In genomic region chr2:241188386-241189092, GRCh38 we compare ENCODE assay signal across 18 cellular contexts. TPM values are rescaled to one million over a fixed set of nuclear protein-coding genes. Genes with fewer than 3 reads are reported as not detected.
DNase-seq lines count a peak whose midpoint lies in the region; ATAC-seq, FAIRE-seq and TF ChIP-seq lines count a peak whose summit lies in the region.
"Had no signal": no experiment of that assay in that cellular context is flagged by ENCODE, and none has a peak within 500 bp of the region (broad histone marks: within the 10 kb centered on the region; RNA-seq: fewer than 3 reads in every experiment).

Gene ANO7 (plus strand): TSS chr2:241188677. CDS start chr2:241190064, 1,387 bp downstream.

- H3K27ac Mint-ChIP-seq in natural killer cell treated with Interleukin-12 subunit alpha and Interleukin-12 subunit beta and Interleukin-15 and Interleukin-18, amount 100 ng/mL, for 72 hours = no peak within 1 kb of the TSS
- H3K27ac Mint-ChIP-seq in natural killer cell = no peak within 1 kb of the TSS
- no peak within 1 kb of the TSS for H3K27ac Mint-ChIP-seq in activated CD4-positive, alpha-beta T cell treated with anti-CD3 and anti-CD28 coated beads, Interleukin-2, amount 10 ng/mL, durations not matched to agents 7 days and 5 days
- H3K27ac Mint-ChIP-seq: activated CD8-positive, alpha-beta T cell treated with anti-CD3 and anti-CD28 coated beads, Interleukin-2, amount 10 ng/mL, durations not matched to agents 7 days and 5 days; progenitor cell of endocrine pancreas; type B pancreatic cell had no signal

- no peaks in the 10 kb centered on the region for H3K9me3 ChIP-seq in OCI-LY3 (ENCODE audit: insufficient read depth, low read length)
- no peaks in the 10 kb centered on the region for H3K9me3 ChIP-seq in kidney (ENCODE audit: control insufficient read depth in 1 of 2, low read length in 2 of 2)
- no peaks in the 10 kb centered on the region for H3K9me3 ChIP-seq in upper lobe of right lung

- no peak for FAIRE-seq in kidney (lab: Jason Lieb, UNC)
- FAIRE-seq: astrocyte had no signal

- peak; percentile 44 for DNase-seq in natural killer cell treated with Interleukin-12 subunit alpha and Interleukin-12 subunit beta and Interleukin-15 and Interleukin-18, amount 100 ng/mL, for 72 hours (ENCODE audit: low spot score)
- DNase-seq in natural killer cell = no peak
- peak; percentile 72 for DNase-seq in kidney
- DNase-seq in upper lobe of right lung = peak; percentile 64
- no peak for DNase-seq in effector CD8-positive, alpha-beta T cell (lab: John Stamatoyannopoulos, UW)
- DNase-seq in activated CD4-positive, alpha-beta T cell treated with anti-CD3 and anti-CD28 coated beads, Interleukin-2, amount 10 ng/mL, durations not matched to agents 7 days and 5 days = no peak
- DNase-seq: activated CD8-positive, alpha-beta T cell treated with anti-CD3 and anti-CD28 coated beads, Interleukin-2, amount 10 ng/mL, durations not matched to agents 7 days and 5 days; activated effector memory CD4-positive, alpha-beta T cell treated with Interleukin-2 at 50 U/mL for 16 hours; DND-41; dorsolateral prefrontal cortex; foreskin fibroblast; NCI-H2171 had no signal

- ATAC-seq in natural killer cell treated with Interleukin-12 subunit alpha and Interleukin-12 subunit beta and Interleukin-15 and Interleukin-18, amount 100 ng/mL, for 72 hours = peak in 1 of 2 donors; percentile 46
- ATAC-seq in natural killer cell = no peak
- ATAC-seq in upper lobe of right lung = peak; percentile 48
- no peak; the same call in 2 of the 3 replicates for ATAC-seq in SK-N-SH treated with all-trans-retinoic acid at 6 μM for 48 hours
- ATAC-seq: activated CD8-positive, alpha-beta T cell treated with anti-CD3 and anti-CD28 coated beads, Interleukin-2, amount 10 ng/mL, durations not matched to agents 7 days and 5 days had no signal

- intact Hi-C loops in natural killer cell (cut with micrococcal nuclease) = no loop called here
- intact Hi-C loops in kidney (cut with DNase I) = no loop called here
- intact Hi-C loops in upper lobe of right lung (cut with DNase I) = no loop called here

- no peaks in the 10 kb centered on the region for H3K36me3 ChIP-seq in OCI-LY3 (replicated peaks; ENCODE audit: low read depth, low read length)
- no peaks in the 10 kb centered on the region for H3K36me3 ChIP-seq in kidney (ENCODE audit: control insufficient read depth in 1 of 2, insufficient read depth in 2 of 2, low read length in 2 of 2)
- H3K36me3 ChIP-seq in upper lobe of right lung = peaks cover 5% of the 10 kb centered on the region

- H3K27me3 ChIP-seq in OCI-LY3 (ENCODE audit: low read depth, low read length) (no peaks in the 10 kb centered on the region), upper lobe of right lung (no peaks in the 10 kb centered on the region)
- H3K27me3 ChIP-seq: dorsolateral prefrontal cortex had no signal

- POLR2A ChIA-PET in activated CD4-positive, alpha-beta T cell treated with anti-CD3 and anti-CD28 coated beads, Interleukin-2, amount 10 ng/mL, durations not matched to agents 7 days and 5 days (lab: Charles Lee) = no interaction called here

- H3K36me3 Mint-ChIP-seq in natural killer cell treated with Interleukin-12 subunit alpha and Interleukin-12 subunit beta and Interleukin-15 and Interleukin-18, amount 100 ng/mL, for 72 hours = no peaks in the 10 kb centered on the region
- H3K36me3 Mint-ChIP-seq in natural killer cell = no peaks in the 10 kb centered on the region
- H3K36me3 Mint-ChIP-seq in activated CD4-positive, alpha-beta T cell treated with anti-CD3 and anti-CD28 coated beads, Interleukin-2, amount 10 ng/mL, durations not matched to agents 7 days and 5 days (ENCODE audit: low read depth) = no peaks in the 10 kb centered on the region
- H3K36me3 Mint-ChIP-seq: type B pancreatic cell had no signal

- no peaks in the 10 kb centered on the region for H3K27me3 Mint-ChIP-seq in natural killer cell treated with Interleukin-12 subunit alpha and Interleukin-12 subunit beta and Interleukin-15 and Interleukin-18, amount 100 ng/mL, for 72 hours
- H3K27me3 Mint-ChIP-seq in natural killer cell (ENCODE audit: low read depth in 2 of 2) = no peaks in the 10 kb centered on the region
- no peaks in the 10 kb centered on the region for H3K27me3 Mint-ChIP-seq in activated CD4-positive, alpha-beta T cell treated with anti-CD3 and anti-CD28 coated beads, Interleukin-2, amount 10 ng/mL, durations not matched to agents 7 days and 5 days
- H3K27me3 Mint-ChIP-seq: progenitor cell of endocrine pancreas, type B pancreatic cell had no signal

- H3K4me1 Mint-ChIP-seq in natural killer cell treated with Interleukin-12 subunit alpha and Interleukin-12 subunit beta and Interleukin-15 and Interleukin-18, amount 100 ng/mL, for 72 hours (ENCODE audit: low read depth in 2 of 2) = no peaks in the 10 kb centered on the region
- H3K4me1 Mint-ChIP-seq in natural killer cell = no peaks in the 10 kb centered on the region
- no peaks in the 10 kb centered on the region for H3K4me1 Mint-ChIP-seq in activated CD4-positive, alpha-beta T cell treated with anti-CD3 and anti-CD28 coated beads, Interleukin-2, amount 10 ng/mL, durations not matched to agents 7 days and 5 days

- H3K9ac ChIP-seq in OCI-LY3 (ENCODE audit: low read length) (peak within 1 kb of the TSS; percentile 24), kidney (ENCODE audit: low read length in 2 of 2) (no peak within 1 kb of the TSS)
- H3K9ac ChIP-seq: KMS-11 had no signal

- no peaks in the 10 kb centered on the region for H4K20me1 ChIP-seq in OCI-LY3 (ENCODE audit: insufficient read depth, low read length)

- no peak for TF ChIP-seq CTCF in natural killer cell (IDR thresholded peaks at IDR 0.05)
- no peak for TF ChIP-seq CTCF in OCI-LY3 (IDR thresholded peaks at IDR 0.05; ENCODE audit: low read depth, low read length)
- no peak for TF ChIP-seq CTCF in kidney (IDR thresholded peaks at IDR 0.05; ENCODE audit: borderline replicate concordance, extremely low read depth, insufficient read depth)
- no peak for TF ChIP-seq CTCF in upper lobe of right lung (IDR thresholded peaks at IDR 0.05)

- H3K4me3 ChIP-seq in OCI-LY3 (ENCODE audit: low read length) (peak within 1 kb of the TSS; percentile 67), kidney (ENCODE audit: low read length in 2 of 2) (no peak within 1 kb of the TSS), upper lobe of right lung (no peak within 1 kb of the TSS)
- H3K4me3 ChIP-seq: dorsolateral prefrontal cortex had no signal

- H3K4me3 Mint-ChIP-seq in natural killer cell treated with Interleukin-12 subunit alpha and Interleukin-12 subunit beta and Interleukin-15 and Interleukin-18, amount 100 ng/mL, for 72 hours = no peak within 1 kb of the TSS
- H3K4me3 Mint-ChIP-seq in natural killer cell = no peak within 1 kb of the TSS
- no peak within 1 kb of the TSS for H3K4me3 Mint-ChIP-seq in activated CD4-positive, alpha-beta T cell treated with anti-CD3 and anti-CD28 coated beads, Interleukin-2, amount 10 ng/mL, durations not matched to agents 7 days and 5 days
- H3K4me3 Mint-ChIP-seq: activated CD8-positive, alpha-beta T cell treated with anti-CD3 and anti-CD28 coated beads, Interleukin-2, amount 10 ng/mL, durations not matched to agents 7 days and 5 days; type B pancreatic cell had no signal

- H3K9me3 Mint-ChIP-seq in natural killer cell treated with Interleukin-12 subunit alpha and Interleukin-12 subunit beta and Interleukin-15 and Interleukin-18, amount 100 ng/mL, for 72 hours = no peaks in the 10 kb centered on the region
- no peaks in the 10 kb centered on the region for H3K9me3 Mint-ChIP-seq in natural killer cell
- H3K9me3 Mint-ChIP-seq in activated CD4-positive, alpha-beta T cell treated with anti-CD3 and anti-CD28 coated beads, Interleukin-2, amount 10 ng/mL, durations not matched to agents 7 days and 5 days = no peaks in the 10 kb centered on the region
- H3K9me3 Mint-ChIP-seq: type B pancreatic cell had no signal

- H3K4me2 ChIP-seq in OCI-LY3 (ENCODE audit: low read length) = peak within 1 kb of the TSS; percentile 72
- H3K4me2 ChIP-seq: KMS-11 had no signal

- H3K79me2 ChIP-seq in OCI-LY3 (ENCODE audit: low read length) = no peaks in the 10 kb centered on the region

- H2AFZ ChIP-seq in OCI-LY3 (ENCODE audit: low read depth, low read length) = peak within 1 kb of the TSS; percentile 74; the same call in 1 of the 2 replicates

- CTCF ChIA-PET in activated CD4-positive, alpha-beta T cell treated with anti-CD3 and anti-CD28 coated beads, Interleukin-2, amount 10 ng/mL, durations not matched to agents 7 days and 5 days (lab: Charles Lee) = interaction anchor here (0.6 to 1.4 kb wide), 3 partner anchors 8 to 49 kb away, joined by 3 to 4 read pairs (median 3); no protein-coding TSS in a partner anchor

- H3K27ac ChIP-seq in OCI-LY3 (ENCODE audit: low read length) (no peak within 1 kb of the TSS), kidney (ENCODE audit: low read depth in 2 of 2, low read length in 2 of 2) (no peak within 1 kb of the TSS), upper lobe of right lung (no peak within 1 kb of the TSS)
- H3K27ac ChIP-seq: dorsolateral prefrontal cortex, KMS-11 had no signal

- H3K4me1 ChIP-seq in OCI-LY3 (ENCODE audit: low read length) = peaks cover 10% of the 10 kb centered on the region
- no peaks in the 10 kb centered on the region for H3K4me1 ChIP-seq in kidney (ENCODE audit: control insufficient read depth in 1 of 2, insufficient read depth in 1 of 2, low read depth in 1 of 2, low read length in 2 of 2)
- H3K4me1 ChIP-seq in upper lobe of right lung = no peaks in the 10 kb centered on the region

TF ChIP-seq in SK-N-SH treated with all-trans-retinoic acid at 6 μM for 48 hours, 23 proteins besides CTCF, POLR2A, EP300 and RAD21:
- TF ChIP-seq BACH2 (CRISPR knock-in tag; IDR thresholded peaks at IDR 0.05; ENCODE audit: borderline replicate concordance) = no peak
- TF ChIP-seq ARNTL (CRISPR knock-in tag; IDR thresholded peaks at IDR 0.05; ENCODE audit: borderline replicate concordance, low read depth) = no peak
- no peak for TF ChIP-seq RARB (CRISPR knock-in tag; IDR thresholded peaks at IDR 0.05)
- TF ChIP-seq SNAI2 (CRISPR knock-in tag; IDR thresholded peaks at IDR 0.05) = no peak
- no peak for TF ChIP-seq ZNF8 (CRISPR knock-in tag; IDR thresholded peaks at IDR 0.05)
TF ChIP-seq in SK-N-SH treated with all-trans-retinoic acid at 6 μM for 48 hours: peak in this region for 0.

RNA-seq across cellular contexts. Expression of gene ANO7, which starts in this region (rescaled TPM):
- 1 to 10 TPM; 2.8 to 7.1 TPM for total RNA-seq in natural killer cell treated with Interleukin-12 subunit alpha and Interleukin-12 subunit beta and Interleukin-15 and Interleukin-18, amount 100 ng/mL, for 72 hours
- total RNA-seq in natural killer cell (1 to 10 TPM in 2 of 3 donors, under 1 TPM in 1; 0.97 to 1.4 (median 1.1) TPM), kidney (1.9 TPM), upper lobe of right lung (2.1 TPM)
- polyA plus RNA-seq in kidney (ENCODE audit: insufficient read depth, low read depth, low replicate concordance) = 1.1 TPM
- under 1 TPM; 0.12 TPM for total RNA-seq in activated CD4-positive, alpha-beta T cell treated with anti-CD3 and anti-CD28 coated beads, Interleukin-2, amount 10 ng/mL, durations not matched to agents 7 days and 5 days

Comparison
In these comparisons a context has a peak if more than half of its experiments do, and no peak if none do; other contexts are left out.
1. DNase-seq: peak in natural killer cell treated with Interleukin-12 subunit alpha and Interleukin-12 subunit beta and Interleukin-15 and Interleukin-18, amount 100 ng/mL, for 72 hours (single experiment), kidney (single experiment) and upper lobe of right lung (single experiment); none in natural killer cell (single experiment), effector CD8-positive, alpha-beta T cell (single experiment) and activated CD4-positive, alpha-beta T cell treated with anti-CD3 and anti-CD28 coated beads, Interleukin-2, amount 10 ng/mL, durations not matched to agents 7 days and 5 days (single experiment).